Comparison of ENCODE assay signal across 14 cellular contexts in genomic region chr12:115204957-115205754, GRCh38.
DNase-seq lines count a peak whose midpoint lies in the region; TF ChIP-seq lines count a peak whose summit lies in the region.
"Had no signal": no experiment of that assay in that cellular context is flagged by ENCODE, and none has a peak within 500 bp of the region (broad histone marks: within the 10 kb centered on the region; RNA-seq: fewer than 3 reads in every experiment).

No MANE protein-coding gene starts in this region.

- CTCF ChIA-PET in mammary epithelial cell (lab: Charles Lee; ENCODE audit: low non-redundant PET) = no interaction called here

- H4K20me1 ChIP-seq in mammary epithelial cell (ENCODE audit: insufficient read depth, low read length) = no peaks in the 10 kb centered on the region

- intact Hi-C loops in mammary epithelial cell (cut with micrococcal nuclease) = no loop called here

- 89% methylated on average over 8 of the region's 10 CpGs for WGBS in mammary epithelial cell (ENCODE audit: low coverage, missing lambda C conversion rate)

- no peaks in the 10 kb centered on the region for H3K36me3 ChIP-seq in mammary epithelial cell (ENCODE audit: insufficient read depth, low read length)
- H3K36me3 ChIP-seq: esophagus squamous epithelium, thyroid gland had no signal

- dilution Hi-C loops in mammary epithelial cell (cut with HindIII; ENCODE audit: low sequenced_read_pairs) = loop anchor here (5.0 kb wide), 1 partner anchor 102 kb away; no protein-coding TSS in a partner anchor

- no peak for TF ChIP-seq CTCF in mammary epithelial cell (conservative IDR thresholded peaks at IDR 0.05 in 1 of 2, IDR thresholded peaks at IDR 0.05 in 1 of 2; ENCODE audit: extremely low read depth in 1 of 2, insufficient read depth in 1 of 2, low read depth in 1 of 2, low read length in 2 of 2)

- H3K4me3 ChIP-seq in mammary epithelial cell (replicated peaks in 1 of 3; ENCODE audit: insufficient read depth in 1 of 3, low read depth in 2 of 3, low read length in 3 of 3) = no peak overlapping the region
- H3K4me3 ChIP-seq: esophagus squamous epithelium, thyroid gland had no signal

- H2AFZ ChIP-seq in mammary epithelial cell (ENCODE audit: low read depth, low read length) = peak overlapping the region; percentile 41

- H3K27me3 ChIP-seq in mammary epithelial cell (ENCODE audit: insufficient read depth, low read length) = no peaks in the 10 kb centered on the region
- H3K27me3 ChIP-seq: esophagus squamous epithelium, thyroid gland had no signal

- no peaks in the 10 kb centered on the region for H3K9me3 ChIP-seq in mammary epithelial cell (replicated peaks; ENCODE audit: insufficient read depth, low read length)
- H3K9me3 ChIP-seq: esophagus squamous epithelium, thyroid gland had no signal

- no peak overlapping the region for H3K9ac ChIP-seq in mammary epithelial cell (ENCODE audit: insufficient read depth, low read length)

- no peak overlapping the region for H3K27ac ChIP-seq in mammary epithelial cell (ENCODE audit: insufficient read depth, low read depth, low read length)
- H3K27ac ChIP-seq: esophagus squamous epithelium, thyroid gland had no signal

- H3K4me1 ChIP-seq in mammary epithelial cell (ENCODE audit: insufficient read depth, low read length) = peaks cover 6% of the 10 kb centered on the region
- H3K4me1 ChIP-seq: esophagus squamous epithelium, thyroid gland had no signal

- no peak overlapping the region for H3K4me2 ChIP-seq in mammary epithelial cell (ENCODE audit: insufficient read depth, low read depth, low read length)

- DNase-seq in Daoy (ENCODE audit: low read depth) = peak; percentile 57
- peak; percentile 25 for DNase-seq in MV-4-11 (lab: John Stamatoyannopoulos, UW)
- peak; percentile 67 for DNase-seq in mammary epithelial cell
- DNase-seq in kidney tubule cell (ENCODE audit: low spot score) = peak; percentile 21
- DNase-seq in hypothalamus (lab: John Stamatoyannopoulos, UW) = no peak
- no peak for DNase-seq in stimulated activated CD4-positive, alpha-beta T cell treated with anti-CD3 and anti-CD28 coated beads, Interleukin-2, amount 100 ng/mL, for 24 hours
- no peak for DNase-seq in DMS79 treated with DMSO at 0.1 percent for 48 hours (lab: John Stamatoyannopoulos, UW)
- no peak for DNase-seq in NCI-H1092 (lab: John Stamatoyannopoulos, UW)
- DNase-seq: activated CD4-positive, CD25-positive, alpha-beta regulatory T cell treated with anti-CD3 and anti-CD28 coated beads, Interleukin-2, amount 50 U/mL, for 72 hours; activated naive CD8-positive, alpha-beta T cell treated with anti-CD3 and anti-CD28 coated beads, Interleukin-2, amount 10 ng/mL, durations not matched to agents 7 days and 5 days; activated T-cell treated with anti-CD3 and anti-CD28 coated beads for 4 hours; esophagus squamous epithelium; NCI-H2171; thyroid gland had no signal

- in situ Hi-C loops in mammary epithelial cell (cut with MboI; ENCODE audit: low sequenced_read_pairs in 2 of 2) = no loop called here

- no TSS peak for BruUV-seq in mammary epithelial cell (replicated peaks; lab: Mats Ljungman, UMichigan)

- H3K79me2 ChIP-seq in mammary epithelial cell (ENCODE audit: insufficient read depth, low read length) = no peaks in the 10 kb centered on the region

Comparison
In these comparisons a context has a peak if more than half of its experiments do, and no peak if none do; other contexts are left out.
1. DNase-seq: peak in Daoy (single experiment), MV-4-11 (single experiment), mammary epithelial cell (single experiment) and kidney tubule cell (single experiment); none in hypothalamus (0 of 51), stimulated activated CD4-positive, alpha-beta T cell treated with anti-CD3 and anti-CD28 coated beads, Interleukin-2, amount 100 ng/mL, for 24 hours (0 of 2), DMS79 treated with DMSO at 0.1 percent for 48 hours (single experiment) and NCI-H1092 (single experiment).